16 cellular contexts compared by ENCODE assay signal in the genomic region with DNA sequence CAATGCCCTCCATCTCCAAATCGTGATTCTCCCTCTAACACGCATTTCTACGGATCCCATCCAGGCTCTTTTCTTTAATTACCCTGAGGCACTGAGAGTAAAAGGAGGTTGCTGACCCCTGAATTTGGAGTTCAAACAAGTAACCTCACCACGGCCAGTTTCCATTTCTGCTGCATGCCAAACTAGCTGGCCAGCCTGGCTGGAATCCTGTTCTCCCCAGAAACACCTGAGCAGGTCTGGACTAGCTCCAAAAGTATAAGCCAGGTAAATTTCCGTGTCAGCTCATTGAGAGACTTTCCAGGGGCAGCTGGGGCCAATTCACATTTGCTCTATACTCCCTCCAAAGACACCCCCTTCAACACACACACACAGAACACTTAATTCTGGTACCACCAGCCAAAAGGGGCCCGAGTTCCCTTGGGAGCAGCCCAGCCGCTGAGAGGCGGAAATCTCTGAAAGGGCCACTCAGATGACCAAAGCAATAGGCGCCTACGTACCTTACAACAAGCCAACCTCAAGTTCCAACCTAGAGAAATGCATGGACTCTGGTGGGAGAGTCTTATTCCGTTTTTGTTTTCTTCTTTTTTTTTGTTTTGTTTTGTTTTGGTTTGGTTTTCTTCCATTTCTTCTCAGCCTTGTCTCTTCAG.
DNase-seq lines count a peak whose midpoint lies in the region; ATAC-seq, FAIRE-seq and TF ChIP-seq lines count a peak whose summit lies in the region.
"Had no signal": no experiment of that assay in that cellular context is flagged by ENCODE, and none has a peak within 500 bp of the region (broad histone marks: within the 10 kb centered on the region; RNA-seq: fewer than 3 reads in every experiment).

No MANE protein-coding gene starts in this region.

- peaks cover 22% of the 10 kb centered on the region for H3K27me3 ChIP-seq in upper lobe of right lung
- H3K27me3 ChIP-seq: SJCRH30 had no signal

- FAIRE-seq in kidney (lab: Jason Lieb, UNC) = no peak

- H3K27ac Mint-ChIP-seq in activated naive CD8-positive, alpha-beta T cell = no peak overlapping the region
- H3K27ac Mint-ChIP-seq in activated naive CD8-positive, alpha-beta T cell treated with anti-CD3 and anti-CD28 coated beads for 36 hours = no peak overlapping the region
- H3K27ac Mint-ChIP-seq in T-cell = no peak overlapping the region

- intact Hi-C loops in kidney (cut with DNase I) (no loop called here), upper lobe of right lung (cut with DNase I) (no loop called here)

- H3K9ac ChIP-seq in kidney (ENCODE audit: low read length in 2 of 2) = no peak overlapping the region

- H3K4me3 Mint-ChIP-seq in activated naive CD8-positive, alpha-beta T cell = peak overlapping the region; percentile 62
- no peak overlapping the region for H3K4me3 Mint-ChIP-seq in activated naive CD8-positive, alpha-beta T cell treated with anti-CD3 and anti-CD28 coated beads for 36 hours
- H3K4me3 Mint-ChIP-seq in T-cell = peak overlapping the region; percentile 40 to 63 (median 56)

- H3K36me3 ChIP-seq in kidney (ENCODE audit: control insufficient read depth in 1 of 2, insufficient read depth in 2 of 2, low read length in 2 of 2) (no peaks in the 10 kb centered on the region), upper lobe of right lung (no peaks in the 10 kb centered on the region)
- H3K36me3 ChIP-seq: cardiac muscle cell, right lobe of liver, SJCRH30, thoracic aorta had no signal

- H3K9me3 ChIP-seq in kidney (ENCODE audit: control insufficient read depth in 1 of 2, low read length in 2 of 2) (no peaks in the 10 kb centered on the region), upper lobe of right lung (no peaks in the 10 kb centered on the region)
- H3K9me3 ChIP-seq: right lobe of liver, SJCRH30, thoracic aorta had no signal

- no peak for DNase-seq in activated naive CD8-positive, alpha-beta T cell treated with anti-CD3 and anti-CD28 coated beads for 36 hours
- no peak for DNase-seq in T-cell
- peak; percentile 70 for DNase-seq in kidney
- no peak for DNase-seq in upper lobe of right lung
- DNase-seq in NCI-H1092 treated with DMSO at 0.1 percent for 48 hours (lab: John Stamatoyannopoulos, UW) = no peak
- DNase-seq: ACHN, NCI-H748 treated with DMSO at 0.1 percent for 48 hours, right lobe of liver had no signal

- CTCF ChIA-PET in T-cell (lab: Charles Lee) = no interaction called here

- ATAC-seq in T-cell (replicated peaks in 1 of 4) (no peak), upper lobe of right lung (no peak), GM19328 (IDR thresholded peaks at IDR 0.05; ENCODE audit: unreplicated experiment) (no peak), GM18870 (IDR thresholded peaks at IDR 0.05; ENCODE audit: unreplicated experiment) (no peak)
- ATAC-seq: activated CD4-positive, CD25-positive, alpha-beta regulatory T cell treated with anti-CD3 and anti-CD28 coated beads, Interleukin-2, amount 50 U/mL, for 24 hours had no signal

- H3K27me3 Mint-ChIP-seq in activated naive CD8-positive, alpha-beta T cell = peaks cover 26% of the 10 kb centered on the region
- H3K27me3 Mint-ChIP-seq in activated naive CD8-positive, alpha-beta T cell treated with anti-CD3 and anti-CD28 coated beads for 36 hours = peaks cover 72% of the 10 kb centered on the region
- H3K27me3 Mint-ChIP-seq in T-cell = peaks cover 44 to 60% of the 10 kb centered on the region in 2 donors

- peak overlapping the region; percentile 20 to 40 for H3K27ac ChIP-seq in kidney (ENCODE audit: low read depth in 2 of 2, low read length in 2 of 2)
- H3K27ac ChIP-seq in upper lobe of right lung = no peak overlapping the region
- H3K27ac ChIP-seq: cardiac muscle cell, epithelial cell of prostate, right lobe of liver, SJCRH30, thoracic aorta had no signal

- POLR2A ChIA-PET in T-cell (lab: Charles Lee) = no interaction called here

- H3K4me1 Mint-ChIP-seq in activated naive CD8-positive, alpha-beta T cell (ENCODE audit: low read depth) = peaks cover 23% of the 10 kb centered on the region
- H3K4me1 Mint-ChIP-seq in activated naive CD8-positive, alpha-beta T cell treated with anti-CD3 and anti-CD28 coated beads for 36 hours = peaks cover 15% of the 10 kb centered on the region
- H3K4me1 Mint-ChIP-seq in T-cell = peaks cover 21 to 25% (median 22%) of the 10 kb centered on the region in 3 donors

- H3K4me3 ChIP-seq in kidney (ENCODE audit: low read length in 2 of 2) (peak overlapping the region in 1 of 2 donors; percentile 47), upper lobe of right lung (peak overlapping the region; percentile 51)
- H3K4me3 ChIP-seq: SJCRH30 had no signal

- H3K36me3 Mint-ChIP-seq in activated naive CD8-positive, alpha-beta T cell = no peaks in the 10 kb centered on the region
- no peaks in the 10 kb centered on the region for H3K36me3 Mint-ChIP-seq in activated naive CD8-positive, alpha-beta T cell treated with anti-CD3 and anti-CD28 coated beads for 36 hours
- no peaks in the 10 kb centered on the region for H3K36me3 Mint-ChIP-seq in T-cell

- H3K4me1 ChIP-seq in kidney (ENCODE audit: control insufficient read depth in 1 of 2, insufficient read depth in 1 of 2, low read depth in 1 of 2, low read length in 2 of 2) (peaks cover 0 to 3% of the 10 kb centered on the region in 2 donors), upper lobe of right lung (peaks cover 7% of the 10 kb centered on the region)
- H3K4me1 ChIP-seq: SJCRH30 had no signal

- no peaks in the 10 kb centered on the region for H3K9me3 Mint-ChIP-seq in activated naive CD8-positive, alpha-beta T cell (ENCODE audit: low read depth)
- no peaks in the 10 kb centered on the region for H3K9me3 Mint-ChIP-seq in activated naive CD8-positive, alpha-beta T cell treated with anti-CD3 and anti-CD28 coated beads for 36 hours
- H3K9me3 Mint-ChIP-seq in T-cell = no peaks in the 10 kb centered on the region

- TF ChIP-seq CTCF in kidney (IDR thresholded peaks at IDR 0.05; ENCODE audit: borderline replicate concordance, extremely low read depth, insufficient read depth) (no peak), upper lobe of right lung (IDR thresholded peaks at IDR 0.05) (no peak)
